ENCODE assay signal across 1 cellular context in the genomic region with DNA sequence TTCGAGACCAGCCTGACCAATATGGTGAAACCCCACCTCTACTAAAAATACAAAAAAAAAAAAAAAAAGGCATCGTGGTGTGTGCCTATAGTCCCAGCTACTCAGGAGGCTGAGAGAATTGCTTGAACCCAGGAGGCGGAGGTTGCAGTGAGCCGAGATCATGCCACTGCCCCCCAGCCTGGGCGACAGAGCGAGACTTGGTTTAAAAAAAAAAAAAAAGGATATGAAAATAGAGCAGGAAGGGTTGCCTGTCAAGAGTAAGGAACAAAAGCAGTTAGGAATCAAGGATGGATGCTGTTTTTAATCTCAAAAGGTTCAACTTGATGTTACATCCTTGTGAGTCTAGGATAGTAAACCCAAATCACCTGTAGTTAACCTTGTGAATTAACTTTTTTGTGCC.
TF ChIP-seq lines count a peak whose summit lies in the region.

No MANE protein-coding gene starts in this region.

TF ChIP-seq in GM12878, 131 proteins besides CTCF, POLR2A, EP300 and RAD21:
- TF ChIP-seq MEF2A (IDR thresholded peaks at IDR 0.05; ENCODE audit: insufficient read depth, low read depth, low read length) (no peak), SREBF1 (IDR thresholded peaks at IDR 0.05; ENCODE audit: low read length) (no peak), NRF1 (conservative IDR thresholded peaks at IDR 0.05; ENCODE audit: low read depth, low read length) (no peak), GATAD2B (conservative IDR thresholded peaks at IDR 0.05; ENCODE audit: low read depth) (no peak), ESRRA (IDR thresholded peaks at IDR 0.05; ENCODE audit: low read length) (no peak), NR2F1 (conservative IDR thresholded peaks at IDR 0.05) (no peak), CREB1 (IDR thresholded peaks at IDR 0.05; ENCODE audit: low read depth) (no peak), RFX5 (IDR thresholded peaks at IDR 0.05; ENCODE audit: low read depth, low read length) (no peak), IKZF1 (conservative IDR thresholded peaks at IDR 0.05) (no peak), IRF4 (IDR thresholded peaks at IDR 0.05; ENCODE audit: low read depth, low read length) (no peak), STAT1 (conservative IDR thresholded peaks at IDR 0.05) (no peak), RAD51 (IDR thresholded peaks at IDR 0.05) (no peak)
- TF ChIP-seq, protein P1, sequence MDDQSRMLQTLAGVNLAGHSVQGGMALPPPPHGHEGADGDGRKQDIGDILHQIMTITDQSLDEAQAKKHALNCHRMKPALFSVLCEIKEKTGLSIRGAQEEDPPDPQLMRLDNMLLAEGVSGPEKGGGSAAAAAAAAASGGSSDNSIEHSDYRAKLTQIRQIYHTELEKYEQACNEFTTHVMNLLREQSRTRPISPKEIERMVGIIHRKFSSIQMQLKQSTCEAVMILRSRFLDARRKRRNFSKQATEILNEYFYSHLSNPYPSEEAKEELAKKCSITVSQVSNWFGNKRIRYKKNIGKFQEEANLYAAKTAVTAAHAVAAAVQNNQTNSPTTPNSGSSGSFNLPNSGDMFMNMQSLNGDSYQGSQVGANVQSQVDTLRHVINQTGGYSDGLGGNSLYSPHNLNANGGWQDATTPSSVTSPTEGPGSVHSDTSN (IDR thresholded peaks at IDR 0.05; ENCODE audit: insufficient replicate concordance, low read depth, low read length): no peak
- TF ChIP-seq, protein P2, sequence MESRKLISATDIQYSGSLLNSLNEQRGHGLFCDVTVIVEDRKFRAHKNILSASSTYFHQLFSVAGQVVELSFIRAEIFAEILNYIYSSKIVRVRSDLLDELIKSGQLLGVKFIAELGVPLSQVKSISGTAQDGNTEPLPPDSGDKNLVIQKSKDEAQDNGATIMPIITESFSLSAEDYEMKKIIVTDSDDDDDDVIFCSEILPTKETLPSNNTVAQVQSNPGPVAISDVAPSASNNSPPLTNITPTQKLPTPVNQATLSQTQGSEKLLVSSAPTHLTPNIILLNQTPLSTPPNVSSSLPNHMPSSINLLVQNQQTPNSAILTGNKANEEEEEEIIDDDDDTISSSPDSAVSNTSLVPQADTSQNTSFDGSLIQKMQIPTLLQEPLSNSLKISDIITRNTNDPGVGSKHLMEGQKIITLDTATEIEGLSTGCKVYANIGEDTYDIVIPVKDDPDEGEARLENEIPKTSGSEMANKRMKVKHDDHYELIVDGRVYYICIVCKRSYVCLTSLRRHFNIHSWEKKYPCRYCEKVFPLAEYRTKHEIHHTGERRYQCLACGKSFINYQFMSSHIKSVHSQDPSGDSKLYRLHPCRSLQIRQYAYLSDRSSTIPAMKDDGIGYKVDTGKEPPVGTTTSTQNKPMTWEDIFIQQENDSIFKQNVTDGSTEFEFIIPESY (IDR thresholded peaks at IDR 0.05): no peak
- TF ChIP-seq, protein P3, sequence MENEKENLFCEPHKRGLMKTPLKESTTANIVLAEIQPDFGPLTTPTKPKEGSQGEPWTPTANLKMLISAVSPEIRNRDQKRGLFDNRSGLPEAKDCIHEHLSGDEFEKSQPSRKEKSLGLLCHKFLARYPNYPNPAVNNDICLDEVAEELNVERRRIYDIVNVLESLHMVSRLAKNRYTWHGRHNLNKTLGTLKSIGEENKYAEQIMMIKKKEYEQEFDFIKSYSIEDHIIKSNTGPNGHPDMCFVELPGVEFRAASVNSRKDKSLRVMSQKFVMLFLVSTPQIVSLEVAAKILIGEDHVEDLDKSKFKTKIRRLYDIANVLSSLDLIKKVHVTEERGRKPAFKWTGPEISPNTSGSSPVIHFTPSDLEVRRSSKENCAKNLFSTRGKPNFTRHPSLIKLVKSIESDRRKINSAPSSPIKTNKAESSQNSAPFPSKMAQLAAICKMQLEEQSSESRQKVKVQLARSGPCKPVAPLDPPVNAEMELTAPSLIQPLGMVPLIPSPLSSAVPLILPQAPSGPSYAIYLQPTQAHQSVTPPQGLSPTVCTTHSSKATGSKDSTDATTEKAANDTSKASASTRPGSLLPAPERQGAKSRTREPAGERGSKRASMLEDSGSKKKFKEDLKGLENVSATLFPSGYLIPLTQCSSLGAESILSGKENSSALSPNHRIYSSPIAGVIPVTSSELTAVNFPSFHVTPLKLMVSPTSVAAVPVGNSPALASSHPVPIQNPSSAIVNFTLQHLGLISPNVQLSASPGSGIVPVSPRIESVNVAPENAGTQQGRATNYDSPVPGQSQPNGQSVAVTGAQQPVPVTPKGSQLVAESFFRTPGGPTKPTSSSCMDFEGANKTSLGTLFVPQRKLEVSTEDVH (IDR thresholded peaks at IDR 0.05; ENCODE audit: low read depth, partially characterized antibody): no peak
- TF ChIP-seq, protein P4, sequence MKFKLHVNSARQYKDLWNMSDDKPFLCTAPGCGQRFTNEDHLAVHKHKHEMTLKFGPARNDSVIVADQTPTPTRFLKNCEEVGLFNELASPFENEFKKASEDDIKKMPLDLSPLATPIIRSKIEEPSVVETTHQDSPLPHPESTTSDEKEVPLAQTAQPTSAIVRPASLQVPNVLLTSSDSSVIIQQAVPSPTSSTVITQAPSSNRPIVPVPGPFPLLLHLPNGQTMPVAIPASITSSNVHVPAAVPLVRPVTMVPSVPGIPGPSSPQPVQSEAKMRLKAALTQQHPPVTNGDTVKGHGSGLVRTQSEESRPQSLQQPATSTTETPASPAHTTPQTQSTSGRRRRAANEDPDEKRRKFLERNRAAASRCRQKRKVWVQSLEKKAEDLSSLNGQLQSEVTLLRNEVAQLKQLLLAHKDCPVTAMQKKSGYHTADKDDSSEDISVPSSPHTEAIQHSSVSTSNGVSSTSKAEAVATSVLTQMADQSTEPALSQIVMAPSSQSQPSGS (IDR thresholded peaks at IDR 0.05; ENCODE audit: low read length): no peak
